10 cellular contexts compared by ENCODE assay signal in genomic region chr3:48408823-48409281, GRCh38. TPM values are rescaled to one million over a fixed set of nuclear protein-coding genes. Genes with fewer than 3 reads are reported as not detected.
DNase-seq lines count a peak whose midpoint lies in the region; ATAC-seq and TF ChIP-seq lines count a peak whose summit lies in the region.
"Had no signal": no experiment of that assay in that cellular context is flagged by ENCODE, and none has a peak within 500 bp of the region (broad histone marks: within the 10 kb centered on the region; RNA-seq: fewer than 3 reads in every experiment).

No MANE protein-coding gene starts in this region.

- no peak for ATAC-seq in lower lobe of right lung
- no peak for ATAC-seq in HG03342 (IDR thresholded peaks at IDR 0.05; ENCODE audit: unreplicated experiment)
- ATAC-seq in GM21423 (IDR thresholded peaks at IDR 0.05; ENCODE audit: unreplicated experiment), result no peak

- no peaks in the 10 kb centered on the region for H3K9me3 ChIP-seq in lower lobe of right lung

- H3K4me3 ChIP-seq in lower lobe of right lung, result no peak overlapping the region

- H3K4me1 ChIP-seq in lower lobe of right lung, result no peaks in the 10 kb centered on the region

- DNase-seq in stimulated activated CD4-positive, alpha-beta T cell treated with anti-CD3 and anti-CD28 coated beads, Interleukin-15, amount 100 ng/mL, for 24 hours, result peak; percentile 3
- no peak for DNase-seq in stimulated activated CD4-positive, alpha-beta T cell treated with anti-CD3 and anti-CD28 coated beads, Interleukin-1b, Interleukin-23, amount 100 ng/mL, for 48 hours
- peak; percentile 52 for DNase-seq in activated CD8-positive, alpha-beta memory T cell treated with anti-CD3 and anti-CD28 coated beads, Interleukin-2, amount 50 U/mL, for 48 hours
- DNase-seq in lower lobe of right lung (peak; percentile 20), LoVo (ENCODE audit: low spot score) (no peak)
- DNase-seq in stimulated activated naive CD4-positive, alpha-beta T cell (lab: John Stamatoyannopoulos, UW), result no peak
- DNase-seq: foreskin fibroblast, NCI-H2029 treated with DMSO at 0.1 percent for 48 hours had no signal

- intact Hi-C loops in lower lobe of right lung (cut with DNase I), result no loop called here

- TF ChIP-seq CTCF in lower lobe of right lung (IDR thresholded peaks at IDR 0.05), result no peak

- no peaks in the 10 kb centered on the region for H3K27me3 ChIP-seq in lower lobe of right lung (ENCODE audit: low read depth)

- no peak overlapping the region for H3K27ac ChIP-seq in lower lobe of right lung

- peaks cover 89% of the 10 kb centered on the region for H3K36me3 ChIP-seq in lower lobe of right lung

RNA-seq across cellular contexts. Expression of gene PLXNB1, which starts 21.0 kb away (rescaled TPM):
- 94.3 TPM for total RNA-seq in lower lobe of right lung

RNA-seq across cellular contexts. Expression of gene CCDC51, which starts 31.1 kb away (rescaled TPM):
- 8.6 TPM for total RNA-seq in lower lobe of right lung

RNA-seq across cellular contexts. Expression of gene TMA7, which starts 31.2 kb away (rescaled TPM):
- 153 TPM for total RNA-seq in lower lobe of right lung

RNA-seq across cellular contexts. Expression of gene FBXW12, which starts 36.8 kb away (rescaled TPM):
- not detected for total RNA-seq in lower lobe of right lung

RNA-seq across cellular contexts. Expression of gene ATRIP, which starts 37.7 kb away (rescaled TPM):
- 5.9 TPM for total RNA-seq in lower lobe of right lung

Comparison
In these comparisons a context has a peak if more than half of its experiments do, and no peak if none do; other contexts are left out.
1. DNase-seq: peak in stimulated activated CD4-positive, alpha-beta T cell treated with anti-CD3 and anti-CD28 coated beads, Interleukin-15, amount 100 ng/mL, for 24 hours (single experiment), activated CD8-positive, alpha-beta memory T cell treated with anti-CD3 and anti-CD28 coated beads, Interleukin-2, amount 50 U/mL, for 48 hours (single experiment) and lower lobe of right lung (single experiment); none in stimulated activated CD4-positive, alpha-beta T cell treated with anti-CD3 and anti-CD28 coated beads, Interleukin-1b, Interleukin-23, amount 100 ng/mL, for 48 hours (single experiment), stimulated activated naive CD4-positive, alpha-beta T cell (0 of 6) and LoVo (single experiment).